9 cellular contexts compared by ENCODE assay signal in genomic region chr1:61743432-61743705, GRCh38. TPM values are rescaled to one million over a fixed set of nuclear protein-coding genes. Genes with fewer than 3 reads are reported as not detected.
A peak's percentile ranks its signal among the peaks of the same experiment; 100 is the strongest.
DNase-seq lines count a peak whose midpoint lies in the region; ATAC-seq, FAIRE-seq and TF ChIP-seq lines count a peak whose summit lies in the region.
"Had no signal": no experiment of that assay in that cellular context is flagged by ENCODE, and none has a peak within 500 bp of the region (broad histone marks: within the 10 kb centered on the region; RNA-seq: fewer than 3 reads in every experiment).

No MANE protein-coding gene starts in this region.

- peak overlapping the region; percentile 94 for H3K27ac ChIP-seq in keratinocyte (ENCODE audit: control insufficient read depth, insufficient read depth, low read length)
- no peak overlapping the region for H3K27ac ChIP-seq in effector memory CD4-positive, alpha-beta T cell (ENCODE audit: insufficient read depth, low read length, poor library complexity, severe bottlenecking)

- H3K4me1 ChIP-seq in adipocyte (ENCODE audit: control insufficient read depth, insufficient read depth, low read length) (peaks cover 14% of the 10 kb centered on the region), keratinocyte (ENCODE audit: control insufficient read depth, extremely low read depth, insufficient read depth, low read length) (peaks cover 27% of the 10 kb centered on the region)
- H3K4me1 ChIP-seq in effector memory CD4-positive, alpha-beta T cell (ENCODE audit: control insufficient read depth, insufficient read depth, low read length, poor library complexity, severe bottlenecking) = peaks cover 4% of the 10 kb centered on the region

- H3K9ac ChIP-seq in adipocyte (ENCODE audit: low read length) (peak overlapping the region; percentile 90), keratinocyte (ENCODE audit: control insufficient read depth, extremely low read depth, insufficient read depth, low read length) (peak overlapping the region; percentile 91)

- no peak for ATAC-seq in stimulated activated naive B cell treated with anti-CD40 and anti-IgM and Interleukin-4, amounts not matched to agents 10 μg/mL and 1 μg/mL and 100 μg/mL, for 72 hours (replicated peaks)
- ATAC-seq in HG03139 (IDR thresholded peaks at IDR 0.05; ENCODE audit: unreplicated experiment) = no peak

- FAIRE-seq in keratinocyte (lab: Jason Lieb, UNC) = no peak

- H3K27me3 ChIP-seq in adipocyte (replicated peaks; ENCODE audit: control insufficient read depth, insufficient read depth, low read length) (no peaks in the 10 kb centered on the region), keratinocyte (ENCODE audit: control insufficient read depth, extremely low read depth, insufficient read depth, low read length) (no peaks in the 10 kb centered on the region)
- H3K27me3 ChIP-seq in effector memory CD4-positive, alpha-beta T cell (replicated peaks; ENCODE audit: control insufficient read depth, insufficient read depth, low read length, poor library complexity, severe bottlenecking) = no peaks in the 10 kb centered on the region

- H3K4me1 Mint-ChIP-seq in HFFc6 (ENCODE audit: low read depth) = peaks cover 50% of the 10 kb centered on the region
- H3K4me1 Mint-ChIP-seq in stimulated activated naive B cell treated with anti-CD40 and anti-IgM and Interleukin-4, amounts not matched to agents 10 μg/mL and 1 μg/mL and 100 μg/mL, for 72 hours = peaks cover 7 to 25% of the 10 kb centered on the region in 2 donors

- H3K36me3 Mint-ChIP-seq in HFFc6 (ENCODE audit: low read depth) = no peaks in the 10 kb centered on the region
- H3K36me3 Mint-ChIP-seq in stimulated activated naive B cell treated with anti-CD40 and anti-IgM and Interleukin-4, amounts not matched to agents 10 μg/mL and 1 μg/mL and 100 μg/mL, for 72 hours = no peaks in the 10 kb centered on the region

- H3K36me3 ChIP-seq in adipocyte (ENCODE audit: control insufficient read depth, insufficient read depth, low read length, severe bottlenecking) (no peaks in the 10 kb centered on the region), keratinocyte (ENCODE audit: control insufficient read depth in 2 of 2, extremely low read depth in 1 of 2, insufficient read depth in 2 of 2, low read length in 2 of 2) (no peaks in the 10 kb centered on the region)
- no peaks in the 10 kb centered on the region for H3K36me3 ChIP-seq in effector memory CD4-positive, alpha-beta T cell (ENCODE audit: control insufficient read depth, insufficient read depth, low read length)

- peaks cover 55% of the 10 kb centered on the region for H3K79me2 ChIP-seq in keratinocyte (ENCODE audit: control insufficient read depth, insufficient read depth, low read length)

- H3K27ac Mint-ChIP-seq in HFFc6 = peak overlapping the region; percentile 79
- peak overlapping the region; percentile 76 for H3K27ac Mint-ChIP-seq in stimulated activated naive B cell treated with anti-CD40 and anti-IgM and Interleukin-4, amounts not matched to agents 10 μg/mL and 1 μg/mL and 100 μg/mL, for 72 hours

- H3K9me3 ChIP-seq in adipocyte (ENCODE audit: control insufficient read depth, low read length) (no peaks in the 10 kb centered on the region), keratinocyte (ENCODE audit: control insufficient read depth, low read depth, low read length) (no peaks in the 10 kb centered on the region)
- H3K9me3 ChIP-seq in effector memory CD4-positive, alpha-beta T cell (ENCODE audit: control insufficient read depth, low read length) = no peaks in the 10 kb centered on the region

- H3K9me3 Mint-ChIP-seq in HFFc6 = no peaks in the 10 kb centered on the region
- no peaks in the 10 kb centered on the region for H3K9me3 Mint-ChIP-seq in stimulated activated naive B cell treated with anti-CD40 and anti-IgM and Interleukin-4, amounts not matched to agents 10 μg/mL and 1 μg/mL and 100 μg/mL, for 72 hours

- no peak overlapping the region for H2AFZ ChIP-seq in keratinocyte (ENCODE audit: control insufficient read depth, low read length)

- H3K9me1 ChIP-seq in keratinocyte (ENCODE audit: control insufficient read depth, extremely low read depth, insufficient read depth, low read length) = no peaks in the 10 kb centered on the region

- no peaks in the 10 kb centered on the region; the same call in 1 of the 2 replicates for H3K27me3 Mint-ChIP-seq in HFFc6 (ENCODE audit: insufficient read depth)
- H3K27me3 Mint-ChIP-seq in stimulated activated naive B cell treated with anti-CD40 and anti-IgM and Interleukin-4, amounts not matched to agents 10 μg/mL and 1 μg/mL and 100 μg/mL, for 72 hours = no peaks in the 10 kb centered on the region

- H4K20me1 ChIP-seq in keratinocyte (ENCODE audit: control insufficient read depth, extremely low read depth, insufficient read depth, low read length) = no peaks in the 10 kb centered on the region

- TF ChIP-seq CTCF in HFFc6 (IDR thresholded peaks at IDR 0.05) (no peak), keratinocyte (optimal IDR thresholded peaks at IDR 0.05 in 1 of 3, IDR thresholded peaks at IDR 0.05 in 1 of 3, conservative IDR thresholded peaks at IDR 0.05 in 1 of 3; ENCODE audit: extremely low read depth in 1 of 3, insufficient read depth in 2 of 3, low read length in 3 of 3) (no peak)

- DNase-seq in HFFc6 (no peak), adipocyte (ENCODE audit: low read depth) (no peak), keratinocyte (ENCODE audit: low read depth, low spot score) (no peak), SW 1271 (lab: John Stamatoyannopoulos, UW) (no peak)
- DNase-seq in stimulated activated naive B cell treated with anti-CD40 and anti-IgM and Interleukin-4, amounts not matched to agents 10 μg/mL and 1 μg/mL and 100 μg/mL, for 72 hours = no peak
- DNase-seq in effector memory CD4-positive, alpha-beta T cell = no peak
- DNase-seq: amniotic stem cell, NCI-H774 had no signal

- peak overlapping the region; percentile 87 for H3K4me2 ChIP-seq in keratinocyte (ENCODE audit: control insufficient read depth, extremely low read depth, insufficient read depth, low read depth, low read length)

- H3K4me3 Mint-ChIP-seq in HFFc6 = peak overlapping the region; percentile 81
- peak overlapping the region; percentile 71 to 88 for H3K4me3 Mint-ChIP-seq in stimulated activated naive B cell treated with anti-CD40 and anti-IgM and Interleukin-4, amounts not matched to agents 10 μg/mL and 1 μg/mL and 100 μg/mL, for 72 hours

- H3K4me3 ChIP-seq in adipocyte (ENCODE audit: low read length) (peak overlapping the region; percentile 77), keratinocyte (ENCODE audit: control insufficient read depth in 2 of 3, extremely low read depth in 1 of 3, insufficient read depth in 2 of 3, low read depth in 1 of 3, low read length in 3 of 3) (peak overlapping the region; percentile 74 to 92 (median 76))
- no peak overlapping the region for H3K4me3 ChIP-seq in effector memory CD4-positive, alpha-beta T cell (ENCODE audit: insufficient read depth, low read depth, low read length, poor library complexity, severe bottlenecking)

- dilution Hi-C loops in keratinocyte (cut with MboI; ENCODE audit: extremely low pct_ligation_motif_present, low sequenced_read_pairs) = no loop called here

RNA-seq across cellular contexts. Expression of gene PATJ, which starts 1.1 kb away (rescaled TPM):
- 1 to 10 TPM; 4.7 to 8.0 (median 5.7) TPM for total RNA-seq in HFFc6 (2021; fragmentation: NEBNext Ultra II Directional; extraction: Animal tissue kit (Norgen Biotek cat#: 25700))
- 19.7 to 28.1 TPM (median 24.1 TPM) in 3 replicates for polyA plus RNA-seq in keratinocyte
- 87.9 TPM for polyA plus RNA-seq in keratinocyte (2011; ENCODE audit: low read depth)
- 10.2 and 16.4 TPM in 2 replicates for polyA plus RNA-seq in keratinocyte (2011; cell fraction: cytosol; rRNA removed)
- 49.3 and 55.9 TPM in 2 replicates for polyA plus RNA-seq in keratinocyte (2011; cell fraction: nucleus; rRNA removed)
- 24.8 and 25.1 TPM in 2 replicates for polyA plus RNA-seq in keratinocyte (2012; ENCODE audit: low replicate concordance)
- polyA minus RNA-seq in keratinocyte = 14.8 to 126 TPM (median 57.2 TPM) in 3 replicates
- 20.7 TPM for polyA minus RNA-seq in keratinocyte (2011; cell fraction: cytosol; rRNA and poly(A)+ RNA removed)
- 109 and 227 TPM in 2 replicates for polyA minus RNA-seq in keratinocyte (2011; cell fraction: nucleus; rRNA and poly(A)+ RNA removed)

RNA-seq across cellular contexts. Expression of gene TM2D1, which starts 18.4 kb away (rescaled TPM):
- 10 to 100 TPM; 39.1 to 49.0 (median 40.4) TPM for total RNA-seq in HFFc6 (2021; fragmentation: NEBNext Ultra II Directional; extraction: Animal tissue kit (Norgen Biotek cat#: 25700))
- 51.1 to 70.2 TPM (median 51.5 TPM) in 3 replicates for polyA plus RNA-seq in keratinocyte
- 20.4 TPM for polyA plus RNA-seq in keratinocyte (2011; ENCODE audit: low read depth)
- polyA plus RNA-seq in keratinocyte (2011; cell fraction: cytosol; rRNA removed) = 40.6 and 62.4 TPM in 2 replicates
- 66.3 and 80.3 TPM in 2 replicates for polyA plus RNA-seq in keratinocyte (2011; cell fraction: nucleus; rRNA removed)
- polyA plus RNA-seq in keratinocyte (2012; ENCODE audit: low replicate concordance) = 40.8 and 43.9 TPM in 2 replicates
- polyA minus RNA-seq in keratinocyte = 6.4 to 24.6 TPM (median 19.3 TPM) in 3 replicates
- polyA minus RNA-seq in keratinocyte (2011; cell fraction: cytosol; rRNA and poly(A)+ RNA removed) = 33.0 TPM
- 31.9 and 47.5 TPM in 2 replicates for polyA minus RNA-seq in keratinocyte (2011; cell fraction: nucleus; rRNA and poly(A)+ RNA removed)
